ENCODE assay signal across 1 cellular context in the genomic region with DNA sequence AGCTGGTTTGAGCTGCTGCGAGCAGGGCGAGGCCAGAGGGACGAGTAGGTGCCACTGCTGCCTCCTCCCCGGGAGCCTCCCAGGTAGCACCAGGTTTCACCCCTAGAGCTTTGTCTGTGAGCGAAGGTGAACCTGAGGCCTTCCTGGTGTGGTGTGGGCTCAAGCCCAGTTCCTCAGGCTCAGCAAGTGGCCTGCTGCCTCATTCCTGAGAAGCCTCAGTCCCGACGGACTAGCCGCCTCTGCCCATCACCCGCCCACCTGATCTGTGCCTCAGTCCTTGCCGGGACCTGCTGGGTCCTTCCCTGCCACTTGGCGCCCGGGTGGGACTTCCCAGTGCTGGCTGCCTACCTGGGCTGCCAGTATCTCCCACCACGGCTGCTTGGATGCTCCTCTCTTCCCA.
TF ChIP-seq lines count a peak whose summit lies in the region.

No MANE protein-coding gene starts in this region.

TF ChIP-seq in H1, 55 proteins besides CTCF, POLR2A, EP300 and RAD21:
- TF ChIP-seq CBX8 (IDR thresholded peaks at IDR 0.05; ENCODE audit: borderline replicate concordance, low read depth, low read length) = no peak
- TF ChIP-seq TEAD4 (IDR thresholded peaks at IDR 0.05; ENCODE audit: low read depth, low read length) = no peak
- TF ChIP-seq CREB1 (IDR thresholded peaks at IDR 0.05) = no peak
- no peak for TF ChIP-seq JUND (IDR thresholded peaks at IDR 0.05; ENCODE audit: low read length)
